Comparison of ENCODE assay signal across 12 cellular contexts in genomic region chr9:112866662-112867274, GRCh38. TPM values are rescaled to one million over a fixed set of nuclear protein-coding genes. Genes with fewer than 3 reads are reported as not detected.
DNase-seq lines count a peak whose midpoint lies in the region; ATAC-seq, FAIRE-seq and TF ChIP-seq lines count a peak whose summit lies in the region.
"Had no signal": no experiment of that assay in that cellular context is flagged by ENCODE, and none has a peak within 500 bp of the region (broad histone marks: within the 10 kb centered on the region; RNA-seq: fewer than 3 reads in every experiment).

No MANE protein-coding gene starts in this region.

- no peak overlapping the region for H3K27ac ChIP-seq in RWPE1
- peak overlapping the region; percentile 59 to 73 for H3K27ac ChIP-seq in testis
- H3K27ac ChIP-seq in MM.1S (ENCODE audit: low read length) = no peak overlapping the region
- H3K27ac ChIP-seq: pancreas had no signal

- peak; percentile 55 for DNase-seq in H54 (ENCODE audit: insufficient read length, low spot score)
- DNase-seq in RWPE1 (ENCODE audit: low spot score) = peak; percentile 67
- peak; percentile 84 for DNase-seq in fibroblast of peridontal ligament (ENCODE audit: extremely low read depth)
- no peak for DNase-seq in testis
- no peak for DNase-seq in putamen (ENCODE audit: low spot score)
- no peak for DNase-seq in left lobe of liver (ENCODE audit: low spot score)
- DNase-seq in MM.1S = no peak
- DNase-seq: activated CD8-positive, alpha-beta memory T cell treated with anti-CD3 and anti-CD28 coated beads for 24 hours; left ventricle myocardium superior; NCI-H524; pancreas had no signal

- H3K27me3 ChIP-seq in testis (no peaks in the 10 kb centered on the region), MM.1S (replicated peaks; ENCODE audit: insufficient read depth, low read length) (no peaks in the 10 kb centered on the region)
- H3K27me3 ChIP-seq: pancreas had no signal

- WGBS in testis, 2 donors = 90 to 92% methylated on average over 1 of the region's 1 CpG

- H3K9ac ChIP-seq in MM.1S (ENCODE audit: low read length) = no peak overlapping the region

- no peak for ATAC-seq in left lobe of liver

- POLR2A ChIA-PET in RWPE1 (lab: Yijun Ruan, JAX; ENCODE audit: low non-redundant PET) = no interaction called here

- no peaks in the 10 kb centered on the region for H3F3A ChIP-seq in MM.1S (ENCODE audit: insufficient read depth, low read length)

- no peak for TF ChIP-seq POLR2A in H54 (IDR thresholded peaks at IDR 0.05; ENCODE audit: low read depth, low read length)
- no peak for TF ChIP-seq POLR2A in testis (IDR thresholded peaks at IDR 0.05)

- peaks cover 2% of the 10 kb centered on the region; the same call in 1 of the 2 replicates for H4K20me1 ChIP-seq in MM.1S (ENCODE audit: insufficient read depth, low read length)

- no peak overlapping the region for H3K4me2 ChIP-seq in MM.1S (ENCODE audit: low read depth, low read length)

- H3K4me1 ChIP-seq in testis (peaks cover 15% of the 10 kb centered on the region), MM.1S (ENCODE audit: low read length) (no peaks in the 10 kb centered on the region)
- H3K4me1 ChIP-seq: pancreas had no signal

- no peaks in the 10 kb centered on the region for H3K79me2 ChIP-seq in MM.1S (ENCODE audit: low read length)

- intact Hi-C loops in testis (cut with DNase I; ENCODE audit: low total_unique reads) = no loop called here

- no peaks in the 10 kb centered on the region for H3K9me2 ChIP-seq in MM.1S (replicated peaks; ENCODE audit: insufficient read depth, low read length)

- H3K36me3 ChIP-seq in testis (ENCODE audit: low read depth, missing control alignments) = no peaks in the 10 kb centered on the region
- no peaks in the 10 kb centered on the region for H3K36me3 ChIP-seq in MM.1S (replicated peaks; ENCODE audit: insufficient read depth, low read length)
- H3K36me3 ChIP-seq: pancreas had no signal

- CTCF ChIA-PET in RWPE1 (lab: Yijun Ruan, JAX) = no interaction called here

- FAIRE-seq in H54 (lab: Jason Lieb, UNC) = no peak
- FAIRE-seq: pancreas had no signal

- no peak overlapping the region for H2AFZ ChIP-seq in MM.1S (ENCODE audit: low read length)

- H3K4me3 ChIP-seq in testis (no peak overlapping the region), MM.1S (ENCODE audit: low read length) (no peak overlapping the region)
- H3K4me3 ChIP-seq: pancreas had no signal

- H3K9me3 ChIP-seq in testis (no peaks in the 10 kb centered on the region), MM.1S (replicated peaks; ENCODE audit: insufficient read depth, low read length) (no peaks in the 10 kb centered on the region)
- H3K9me3 ChIP-seq: pancreas had no signal

- TF ChIP-seq CTCF in RWPE1 (conservative IDR thresholded peaks at IDR 0.05; ENCODE audit: low read depth) (no peak), testis (IDR thresholded peaks at IDR 0.05) (no peak), MM.1S (IDR thresholded peaks at IDR 0.05; ENCODE audit: low read length) (no peak)

RNA-seq across cellular contexts. Expression of gene SLC46A2, which starts 23.9 kb away (rescaled TPM):
- total RNA-seq in testis (1 to 10 TPM; 1.4 to 2.4 TPM), left lobe of liver (not detected)
- polyA plus RNA-seq in testis (ENCODE audit: insufficient read depth, low read depth, low replicate concordance) = 1.9 TPM
- total RNA-seq: left ventricle myocardium superior; T-helper 1 cell treated with Interleukin-12 subunit alpha and Interleukin-12 subunit beta and Interleukin-4 antibody, amounts not matched to agents 30 ng/mL and 1 ng/mL, for 36 hours had no signal
- polyA plus RNA-seq: pancreas had no signal

Comparison
In these comparisons a context has a peak if more than half of its experiments do, and no peak if none do; other contexts are left out.
1. DNase-seq: peak in H54 (single experiment), RWPE1 (single experiment) and fibroblast of peridontal ligament (single experiment); none in testis (single experiment), putamen (single experiment), left lobe of liver (single experiment) and MM.1S (single experiment).
2. H3K27ac ChIP-seq: peak in testis (2 of 2); none in RWPE1 (single experiment) and MM.1S (single experiment).